Comparison of ENCODE assay signal across 9 cellular contexts in genomic region chr5:181218795-181219124, GRCh38. TPM values are rescaled to one million over a fixed set of nuclear protein-coding genes. Genes with fewer than 3 reads are reported as not detected.
DNase-seq lines count a peak whose midpoint lies in the region; ATAC-seq and TF ChIP-seq lines count a peak whose summit lies in the region.
"Had no signal": no experiment of that assay in that cellular context is flagged by ENCODE, and none has a peak within 500 bp of the region (broad histone marks: within the 10 kb centered on the region; RNA-seq: fewer than 3 reads in every experiment).

No MANE protein-coding gene starts in this region.

- CTCF ChIA-PET in HEK293T (lab: Yijun Ruan, JAX), result no interaction called here

- TF ChIP-seq CTCF in 22Rv1 (IDR thresholded peaks at IDR 0.05) (no peak), astrocyte of the cerebellum (IDR thresholded peaks at IDR 0.05; ENCODE audit: low read depth, low read length, missing control alignments) (no peak), lower lobe of right lung (IDR thresholded peaks at IDR 0.05) (no peak)

- POLR2A ChIA-PET in HEK293T (lab: Yijun Ruan, JAX), result no interaction called here

- H3K4me3 ChIP-seq in astrocyte of the cerebellum (ENCODE audit: low read depth, low read length), result peak overlapping the region; percentile 34
- H3K4me3 ChIP-seq in lower lobe of right lung, result peak overlapping the region; percentile 55

- H3K4me1 ChIP-seq in lower lobe of right lung, result peaks cover 44% of the 10 kb centered on the region

- in situ Hi-C loops in astrocyte of the cerebellum (cut with HindIII; ENCODE audit: low sequenced_read_pairs), result no loop called here

- no peak for ATAC-seq in lower lobe of right lung
- no peak for ATAC-seq in activated CD4-positive, CD25-positive, alpha-beta regulatory T cell treated with anti-CD3 and anti-CD28 coated beads, Interleukin-2, amount 50 U/mL, for 24 hours
- ATAC-seq in HG03571 (IDR thresholded peaks at IDR 0.05; ENCODE audit: unreplicated experiment), result no peak

- H3K27ac ChIP-seq in 22Rv1 (peak overlapping the region; percentile 87), lower lobe of right lung (peak overlapping the region; percentile 54)
- H3K27ac ChIP-seq: epithelial cell of prostate had no signal

- no peaks in the 10 kb centered on the region for H3K36me3 ChIP-seq in lower lobe of right lung

- intact Hi-C loops in lower lobe of right lung (cut with DNase I), result no loop called here

- H3K27me3 ChIP-seq in lower lobe of right lung (ENCODE audit: low read depth), result no peaks in the 10 kb centered on the region

- no peak for DNase-seq in HEK293T (ENCODE audit: extremely low spot score)
- no peak for DNase-seq in astrocyte of the cerebellum (ENCODE audit: low read depth)
- no peak for DNase-seq in lower lobe of right lung
- DNase-seq in hepatic stellate cell (ENCODE audit: low spot score), result no peak
- DNase-seq in stimulated activated CD4-positive, alpha-beta T cell treated with anti-CD3 and anti-CD28 coated beads, Interleukin-4, amount 100 ng/mL, for 24 hours, result no peak

- H3K9me3 ChIP-seq in lower lobe of right lung, result no peaks in the 10 kb centered on the region

TF ChIP-seq in HEK293T, 16 proteins besides CTCF, POLR2A, EP300 and RAD21:
- TF ChIP-seq, protein P1, sequence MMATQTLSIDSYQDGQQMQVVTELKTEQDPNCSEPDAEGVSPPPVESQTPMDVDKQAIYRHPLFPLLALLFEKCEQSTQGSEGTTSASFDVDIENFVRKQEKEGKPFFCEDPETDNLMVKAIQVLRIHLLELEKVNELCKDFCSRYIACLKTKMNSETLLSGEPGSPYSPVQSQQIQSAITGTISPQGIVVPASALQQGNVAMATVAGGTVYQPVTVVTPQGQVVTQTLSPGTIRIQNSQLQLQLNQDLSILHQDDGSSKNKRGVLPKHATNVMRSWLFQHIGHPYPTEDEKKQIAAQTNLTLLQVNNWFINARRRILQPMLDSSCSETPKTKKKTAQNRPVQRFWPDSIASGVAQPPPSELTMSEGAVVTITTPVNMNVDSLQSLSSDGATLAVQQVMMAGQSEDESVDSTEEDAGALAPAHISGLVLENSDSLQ (IDR thresholded peaks at IDR 0.05), result peak; percentile 81
- TF ChIP-seq ELF4 (IDR thresholded peaks at IDR 0.05), result no peak
- no peak for TF ChIP-seq FOXM1 (IDR thresholded peaks at IDR 0.05; ENCODE audit: borderline replicate concordance)
- no peak for TF ChIP-seq CTBP1 (IDR thresholded peaks at IDR 0.05; ENCODE audit: borderline replicate concordance)
- no peak for TF ChIP-seq ZNF384 (IDR thresholded peaks at IDR 0.05)
- TF ChIP-seq LEF1 (IDR thresholded peaks at IDR 0.05; ENCODE audit: borderline replicate concordance), result no peak
- TF ChIP-seq TARDBP (IDR thresholded peaks at IDR 0.05), result 0 out of 2 replicates have a peak, but pooled peaks have one; percentile 54

RNA-seq across cellular contexts. Expression of gene TRIM41, which starts 4.3 kb away (rescaled TPM):
- total RNA-seq in lower lobe of right lung, result 29.1 TPM

RNA-seq across cellular contexts. Expression of gene TRIM7, which starts 13.8 kb away (rescaled TPM):
- 4.3 TPM for total RNA-seq in lower lobe of right lung

RNA-seq across cellular contexts. Expression of gene RACK1, which starts 24.9 kb away (rescaled TPM):
- total RNA-seq in lower lobe of right lung, result 1,202 TPM

RNA-seq across cellular contexts. Expression of gene TRIM52, which starts 42.2 kb away (rescaled TPM):
- 20.8 TPM for total RNA-seq in lower lobe of right lung
